Comparison of ENCODE assay signal across 16 cellular contexts in the genomic region with DNA sequence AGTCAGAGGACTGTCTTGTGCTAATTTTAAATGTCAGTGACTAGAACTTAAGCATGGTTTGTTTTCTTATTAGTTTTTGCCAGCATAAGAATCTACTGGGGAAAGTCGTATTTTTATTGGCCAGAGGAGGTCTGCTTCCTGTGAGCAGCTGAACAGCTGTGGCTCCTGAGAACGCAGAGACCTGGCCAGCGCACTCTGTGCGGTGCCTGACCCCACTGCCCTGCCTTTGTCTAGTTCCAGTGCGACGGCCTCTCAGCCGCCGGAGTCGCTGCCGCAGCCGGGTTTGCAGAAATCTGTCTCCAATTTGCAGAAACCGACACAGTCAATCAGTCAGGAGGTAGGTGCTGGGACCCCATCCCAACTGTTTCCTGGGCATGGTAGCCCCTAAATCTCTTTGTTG. TPM values are rescaled to one million over a fixed set of nuclear protein-coding genes. Genes with fewer than 3 reads are reported as not detected.
DNase-seq lines count a peak whose midpoint lies in the region; ATAC-seq and TF ChIP-seq lines count a peak whose summit lies in the region.
"Had no signal": no experiment of that assay in that cellular context is flagged by ENCODE, and none has a peak within 500 bp of the region (broad histone marks: within the 10 kb centered on the region; RNA-seq: fewer than 3 reads in every experiment).

No MANE protein-coding gene starts in this region.

- no peaks in the 10 kb centered on the region for H3K9me3 Mint-ChIP-seq in activated CD4-positive, alpha-beta T cell treated with anti-CD3 and anti-CD28 coated beads, Interleukin-2, amount 10 ng/mL, durations not matched to agents 7 days and 5 days
- no peaks in the 10 kb centered on the region for H3K9me3 Mint-ChIP-seq in brain
- H3K9me3 Mint-ChIP-seq: CD8-positive, alpha-beta memory T cell; naive B cell had no signal

- no peak for TF ChIP-seq EP300 in sigmoid colon (IDR thresholded peaks at IDR 0.05)

- H3K27me3 ChIP-seq in iPS-15b (ENCODE audit: control insufficient read depth, insufficient read depth, low read length) (no peaks in the 10 kb centered on the region), sigmoid colon (no peaks in the 10 kb centered on the region)

- peak overlapping the region; percentile 49 for H3K9ac ChIP-seq in iPS-15b (ENCODE audit: low read depth, low read length)

- ATAC-seq in GM18517 (IDR thresholded peaks at IDR 0.05; ENCODE audit: unreplicated experiment), result no peak
- ATAC-seq: left lobe of liver, PC-3 had no signal

- H3K9me3 ChIP-seq in iPS-15b (ENCODE audit: control insufficient read depth, insufficient read depth, low read length) (no peaks in the 10 kb centered on the region), sigmoid colon (no peaks in the 10 kb centered on the region)

- intact Hi-C loops in sigmoid colon (cut with DNase I), result no loop called here

- H3K4me3 ChIP-seq in iPS-15b (ENCODE audit: low read depth, low read length), result no peak overlapping the region
- no peak overlapping the region for H3K4me3 ChIP-seq in sigmoid colon

- H3K4me1 Mint-ChIP-seq in activated CD4-positive, alpha-beta T cell treated with anti-CD3 and anti-CD28 coated beads, Interleukin-2, amount 10 ng/mL, durations not matched to agents 7 days and 5 days, result peaks cover 24% of the 10 kb centered on the region
- H3K4me1 Mint-ChIP-seq in brain, result peaks cover 28% of the 10 kb centered on the region

- CTCF ChIA-PET in activated CD4-positive, alpha-beta T cell treated with anti-CD3 and anti-CD28 coated beads, Interleukin-2, amount 10 ng/mL, durations not matched to agents 7 days and 5 days (lab: Charles Lee), result no interaction called here

- no peak for TF ChIP-seq CTCF in brain (conservative IDR thresholded peaks at IDR 0.05)
- TF ChIP-seq CTCF in sigmoid colon (IDR thresholded peaks at IDR 0.05), result no peak

- no peaks in the 10 kb centered on the region for H3K27me3 Mint-ChIP-seq in activated CD4-positive, alpha-beta T cell treated with anti-CD3 and anti-CD28 coated beads, Interleukin-2, amount 10 ng/mL, durations not matched to agents 7 days and 5 days
- H3K27me3 Mint-ChIP-seq in brain, result no peaks in the 10 kb centered on the region
- H3K27me3 Mint-ChIP-seq: CD8-positive, alpha-beta memory T cell; naive B cell had no signal

- TF ChIP-seq POLR2A in sigmoid colon (IDR thresholded peaks at IDR 0.05), result no peak

- 88 to 93% methylated on average over 12 of the region's 12 CpGs for WGBS in sigmoid colon, 2 donors

- H3K36me3 Mint-ChIP-seq in activated CD4-positive, alpha-beta T cell treated with anti-CD3 and anti-CD28 coated beads, Interleukin-2, amount 10 ng/mL, durations not matched to agents 7 days and 5 days (ENCODE audit: low read depth), result peaks cover 66% of the 10 kb centered on the region
- peaks cover 89% of the 10 kb centered on the region for H3K36me3 Mint-ChIP-seq in brain

- H3K27ac ChIP-seq in sigmoid colon, result peak overlapping the region in 1 of 4 donors; percentile 12

- H3K36me3 ChIP-seq in iPS-15b (ENCODE audit: control insufficient read depth, insufficient read depth, low read length) (peaks cover 65% of the 10 kb centered on the region), sigmoid colon (peaks cover 36 to 88% (median 38%) of the 10 kb centered on the region in 4 donors)

- no peak overlapping the region for H3K4me3 Mint-ChIP-seq in activated CD4-positive, alpha-beta T cell treated with anti-CD3 and anti-CD28 coated beads, Interleukin-2, amount 10 ng/mL, durations not matched to agents 7 days and 5 days
- H3K4me3 Mint-ChIP-seq in brain, result no peak overlapping the region
- H3K4me3 Mint-ChIP-seq: CD8-positive, alpha-beta memory T cell; naive B cell had no signal

- POLR2A ChIA-PET in activated CD4-positive, alpha-beta T cell treated with anti-CD3 and anti-CD28 coated beads, Interleukin-2, amount 10 ng/mL, durations not matched to agents 7 days and 5 days (lab: Charles Lee), result no interaction called here

- no peak for DNase-seq in activated CD4-positive, alpha-beta T cell treated with anti-CD3 and anti-CD28 coated beads, Interleukin-2, amount 10 ng/mL, durations not matched to agents 7 days and 5 days
- DNase-seq in activated CD4-positive, alpha-beta T cell treated with anti-CD3 and anti-CD28 coated beads for 1 hour, result no peak
- DNase-seq in sigmoid colon, result peak; percentile 60
- no peak for DNase-seq in occipital lobe (lab: John Stamatoyannopoulos, UW)
- no peak for DNase-seq in NCI-H2196 (lab: John Stamatoyannopoulos, UW; ENCODE audit: unreplicated experiment)
- DNase-seq: activated T-cell treated with anti-CD3 and anti-CD28 coated beads, Interleukin-2, amount 50 U/mL, for 1 hour; CD8-positive, alpha-beta memory T cell; naive B cell; NCI-H1694 treated with DMSO at 0.1 percent for 48 hours; NCI-H524; PC-3; small intestine had no signal

- H3K4me1 ChIP-seq in iPS-15b (ENCODE audit: control insufficient read depth, insufficient read depth, low read length), result peaks cover 44% of the 10 kb centered on the region
- peaks cover 0 to 26% (median 22%) of the 10 kb centered on the region in 4 donors for H3K4me1 ChIP-seq in sigmoid colon

- H3K27ac Mint-ChIP-seq in activated CD4-positive, alpha-beta T cell treated with anti-CD3 and anti-CD28 coated beads, Interleukin-2, amount 10 ng/mL, durations not matched to agents 7 days and 5 days, result peak overlapping the region; percentile 19
- peak overlapping the region; percentile 7 to 73 (median 62) for H3K27ac Mint-ChIP-seq in brain

RNA-seq across cellular contexts. Expression of a gene that starts 42.5 kb away (rescaled TPM):
- 100 to 1,000 TPM; 281 to 303 TPM for total RNA-seq in activated CD4-positive, alpha-beta T cell treated with anti-CD3 and anti-CD28 coated beads, Interleukin-2, amount 10 ng/mL, durations not matched to agents 7 days and 5 days
- 264 TPM for polyA plus RNA-seq in brain (ENCODE audit: insufficient read depth, low read depth, low replicate concordance)
- total RNA-seq in sigmoid colon, result 10 to 100 TPM; 62.7 to 98.6 (median 78.9) TPM
- 10 to 100 TPM; 10.8 to 85.0 (median 13.2) TPM for polyA plus RNA-seq in sigmoid colon
- 118 TPM for total RNA-seq in occipital lobe
